ENCODE assay signal across 11 cellular contexts in genomic region chr10:78981257-78981969, GRCh38.
A peak's percentile ranks its signal among the peaks of the same experiment; 100 is the strongest.
DNase-seq lines count a peak whose midpoint lies in the region; ATAC-seq lines count a peak whose summit lies in the region.
"Had no signal": no experiment of that assay in that cellular context is flagged by ENCODE, and none has a peak within 500 bp of the region (broad histone marks: within the 10 kb centered on the region; RNA-seq: fewer than 3 reads in every experiment).

No MANE protein-coding gene starts in this region.

- no peak overlapping the region for H3K4me3 ChIP-seq in right cardiac atrium (ENCODE audit: low read length)
- H3K4me3 ChIP-seq: testis had no signal

- H3K27ac ChIP-seq in right cardiac atrium (ENCODE audit: low read length) = no peak overlapping the region
- H3K27ac ChIP-seq: testis had no signal

- H3K9me3 ChIP-seq in right cardiac atrium (ENCODE audit: control insufficient read depth, low read length) = no peaks in the 10 kb centered on the region
- H3K9me3 ChIP-seq: testis had no signal

- peaks cover 15% of the 10 kb centered on the region for H3K27me3 Mint-ChIP-seq in T-helper 1 cell treated with Interleukin-12 subunit alpha and Interleukin-12 subunit beta and Interleukin-4 antibody, amounts not matched to agents 30 μg/mL and 1 μg/mL, for 36 hours (ENCODE audit: low read depth)
- H3K27me3 Mint-ChIP-seq in stimulated activated memory B cell treated with anti-CD40 and anti-IgM and Interleukin-4, amounts not matched to agents 10 μg/mL and 1 μg/mL and 100 μg/mL, for 72 hours = peaks cover 64% of the 10 kb centered on the region
- H3K27me3 Mint-ChIP-seq: CD4-positive, alpha-beta memory T cell had no signal

- WGBS in right cardiac atrium = 75% methylated on average over 6 of the region's 6 CpGs

- peaks cover 26% of the 10 kb centered on the region for H3K4me1 Mint-ChIP-seq in T-helper 1 cell treated with Interleukin-12 subunit alpha and Interleukin-12 subunit beta and Interleukin-4 antibody, amounts not matched to agents 30 μg/mL and 1 μg/mL, for 36 hours (ENCODE audit: low read depth)
- peaks cover 10% of the 10 kb centered on the region for H3K4me1 Mint-ChIP-seq in stimulated activated memory B cell treated with anti-CD40 and anti-IgM and Interleukin-4, amounts not matched to agents 10 μg/mL and 1 μg/mL and 100 μg/mL, for 72 hours

- peak overlapping the region; percentile 55 for H3K4me3 Mint-ChIP-seq in T-helper 1 cell treated with Interleukin-12 subunit alpha and Interleukin-12 subunit beta and Interleukin-4 antibody, amounts not matched to agents 30 μg/mL and 1 μg/mL, for 36 hours
- H3K4me3 Mint-ChIP-seq in stimulated activated memory B cell treated with anti-CD40 and anti-IgM and Interleukin-4, amounts not matched to agents 10 μg/mL and 1 μg/mL and 100 μg/mL, for 72 hours = no peak overlapping the region
- H3K4me3 Mint-ChIP-seq: CD4-positive, alpha-beta memory T cell had no signal

- H3K36me3 Mint-ChIP-seq in T-helper 1 cell treated with Interleukin-12 subunit alpha and Interleukin-12 subunit beta and Interleukin-4 antibody, amounts not matched to agents 30 μg/mL and 1 μg/mL, for 36 hours (ENCODE audit: low read depth) = no peaks in the 10 kb centered on the region
- H3K36me3 Mint-ChIP-seq in stimulated activated memory B cell treated with anti-CD40 and anti-IgM and Interleukin-4, amounts not matched to agents 10 μg/mL and 1 μg/mL and 100 μg/mL, for 72 hours = no peaks in the 10 kb centered on the region
- H3K36me3 Mint-ChIP-seq: CD4-positive, alpha-beta memory T cell had no signal

- H3K27me3 ChIP-seq in right cardiac atrium (ENCODE audit: control insufficient read depth, insufficient read depth) = no peaks in the 10 kb centered on the region
- H3K27me3 ChIP-seq: testis had no signal

- ATAC-seq in right cardiac atrium (no peak), HG02571 (IDR thresholded peaks at IDR 0.05; ENCODE audit: unreplicated experiment) (peak; percentile 56), HG03097 (IDR thresholded peaks at IDR 0.05; ENCODE audit: low FRiP score, unreplicated experiment) (no peak), HG03045 (IDR thresholded peaks at IDR 0.05; ENCODE audit: unreplicated experiment) (no peak)
- ATAC-seq in stimulated activated memory B cell treated with anti-CD40 and anti-IgM and Interleukin-4, amounts not matched to agents 10 μg/mL and 1 μg/mL and 100 μg/mL, for 72 hours = peak; percentile 78

- DNase-seq in right cardiac atrium (peak; percentile 6 to 29 (median 14)), cardiac septum (ENCODE audit: low spot score) (no peak), head of caudate nucleus (no peak)
- DNase-seq: midbrain, testis had no signal

- intact Hi-C loops in right cardiac atrium (cut with DNase I) (no loop called here), cardiac septum (cut with DNase I) (no loop called here), head of caudate nucleus (cut with DNase I) (no loop called here)

- H3K4me1 ChIP-seq in right cardiac atrium (ENCODE audit: control insufficient read depth, insufficient read depth, low read length) = no peaks in the 10 kb centered on the region

- peak overlapping the region; percentile 82 for H3K27ac Mint-ChIP-seq in T-helper 1 cell treated with Interleukin-12 subunit alpha and Interleukin-12 subunit beta and Interleukin-4 antibody, amounts not matched to agents 30 μg/mL and 1 μg/mL, for 36 hours
- H3K27ac Mint-ChIP-seq in stimulated activated memory B cell treated with anti-CD40 and anti-IgM and Interleukin-4, amounts not matched to agents 10 μg/mL and 1 μg/mL and 100 μg/mL, for 72 hours = peak overlapping the region; percentile 25

- H3K9me3 Mint-ChIP-seq in T-helper 1 cell treated with Interleukin-12 subunit alpha and Interleukin-12 subunit beta and Interleukin-4 antibody, amounts not matched to agents 30 μg/mL and 1 μg/mL, for 36 hours = no peaks in the 10 kb centered on the region
- H3K9me3 Mint-ChIP-seq in stimulated activated memory B cell treated with anti-CD40 and anti-IgM and Interleukin-4, amounts not matched to agents 10 μg/mL and 1 μg/mL and 100 μg/mL, for 72 hours = no peaks in the 10 kb centered on the region
- H3K9me3 Mint-ChIP-seq: CD4-positive, alpha-beta memory T cell had no signal

Comparison
In these comparisons a context has a peak if more than half of its experiments do, and no peak if none do; other contexts are left out.
1. DNase-seq: peak in right cardiac atrium (3 of 3); none in cardiac septum (single experiment) and head of caudate nucleus (0 of 42).
2. ATAC-seq: peak in HG02571 (single experiment) and stimulated activated memory B cell treated with anti-CD40 and anti-IgM and Interleukin-4, amounts not matched to agents 10 μg/mL and 1 μg/mL and 100 μg/mL, for 72 hours (single experiment); none in right cardiac atrium (0 of 2), HG03097 (single experiment) and HG03045 (single experiment).